16 cellular contexts compared by ENCODE assay signal in the genomic region with DNA sequence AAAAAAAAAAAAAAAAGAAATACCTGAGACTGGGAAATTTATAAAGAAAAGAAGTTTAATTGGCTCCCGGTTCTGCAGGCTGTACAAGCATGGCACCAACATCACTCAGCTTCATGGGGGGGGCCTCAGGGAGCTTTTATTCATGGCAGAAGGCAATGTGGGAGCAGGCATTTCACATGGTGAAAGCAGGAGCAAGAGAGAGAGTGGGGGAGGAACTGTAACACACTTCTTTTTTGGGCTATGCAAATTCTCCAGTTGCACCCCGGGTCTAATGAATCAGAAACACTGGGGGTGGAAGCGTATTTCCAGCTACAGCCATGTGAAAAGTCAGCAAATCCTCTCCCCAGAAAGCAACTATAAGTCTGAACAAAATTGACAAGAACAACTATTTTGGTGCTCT.
DNase-seq lines count a peak whose midpoint lies in the region; ATAC-seq and TF ChIP-seq lines count a peak whose summit lies in the region.
"Had no signal": no experiment of that assay in that cellular context is flagged by ENCODE, and none has a peak within 500 bp of the region (broad histone marks: within the 10 kb centered on the region; RNA-seq: fewer than 3 reads in every experiment).

No MANE protein-coding gene starts in this region.

- H3K36me3 Mint-ChIP-seq in stimulated activated memory B cell treated with anti-CD40 and anti-IgM and Interleukin-4, amounts not matched to agents 10 μg/mL and 1 μg/mL and 100 μg/mL, for 72 hours: no peaks in the 10 kb centered on the region
- H3K36me3 Mint-ChIP-seq: activated naive CD8-positive, alpha-beta T cell treated with anti-CD3 and anti-CD28 coated beads, Interleukin-2, amount 10 ng/mL, durations not matched to agents 7 days and 5 days; natural killer cell had no signal

- H3K9me3 Mint-ChIP-seq in stimulated activated memory B cell treated with anti-CD40 and anti-IgM and Interleukin-4, amounts not matched to agents 10 μg/mL and 1 μg/mL and 100 μg/mL, for 72 hours: peaks cover 6% of the 10 kb centered on the region
- H3K9me3 Mint-ChIP-seq: activated T-cell treated with anti-CD3 and anti-CD28 coated beads, Interleukin-2, amount 50 U/mL, for 72 hours; natural killer cell had no signal

- POLR2A ChIA-PET in HEK293T (lab: Yijun Ruan, JAX): no interaction called here

- H3K4me3 Mint-ChIP-seq in stimulated activated memory B cell treated with anti-CD40 and anti-IgM and Interleukin-4, amounts not matched to agents 10 μg/mL and 1 μg/mL and 100 μg/mL, for 72 hours: peak overlapping the region; percentile 40
- H3K4me3 Mint-ChIP-seq: activated naive CD8-positive, alpha-beta T cell treated with anti-CD3 and anti-CD28 coated beads, Interleukin-2, amount 10 ng/mL, durations not matched to agents 7 days and 5 days; activated T-cell treated with anti-CD3 and anti-CD28 coated beads, Interleukin-2, amount 50 U/mL, for 72 hours; natural killer cell had no signal

- CTCF ChIA-PET in HEK293T (lab: Yijun Ruan, JAX): no interaction called here

- ATAC-seq in GM18868 (IDR thresholded peaks at IDR 0.05; ENCODE audit: unreplicated experiment): peak; percentile 70
- ATAC-seq in GM21576 (IDR thresholded peaks at IDR 0.05; ENCODE audit: unreplicated experiment): peak; percentile 91
- peak; percentile 79 for ATAC-seq in HG03103 (IDR thresholded peaks at IDR 0.05; ENCODE audit: low read depth, unreplicated experiment)
- no peak for ATAC-seq in stimulated activated memory B cell treated with anti-CD40 and anti-IgM and Interleukin-4, amounts not matched to agents 10 μg/mL and 1 μg/mL and 100 μg/mL, for 72 hours
- ATAC-seq in HG02970 (IDR thresholded peaks at IDR 0.05; ENCODE audit: low FRiP score, unreplicated experiment): no peak
- no peak for ATAC-seq in HG03196 (IDR thresholded peaks at IDR 0.05; ENCODE audit: unreplicated experiment)
- ATAC-seq: activated T-cell treated with anti-CD3 and anti-CD28 coated beads, Interleukin-2, amount 50 U/mL, for 72 hours; natural killer cell had no signal

- H3K27ac Mint-ChIP-seq in stimulated activated memory B cell treated with anti-CD40 and anti-IgM and Interleukin-4, amounts not matched to agents 10 μg/mL and 1 μg/mL and 100 μg/mL, for 72 hours: peak overlapping the region; percentile 14
- H3K27ac Mint-ChIP-seq: activated naive CD8-positive, alpha-beta T cell treated with anti-CD3 and anti-CD28 coated beads, Interleukin-2, amount 10 ng/mL, durations not matched to agents 7 days and 5 days; activated T-cell treated with anti-CD3 and anti-CD28 coated beads, Interleukin-2, amount 50 U/mL, for 72 hours; natural killer cell had no signal

- H3K27me3 Mint-ChIP-seq in stimulated activated memory B cell treated with anti-CD40 and anti-IgM and Interleukin-4, amounts not matched to agents 10 μg/mL and 1 μg/mL and 100 μg/mL, for 72 hours: no peaks in the 10 kb centered on the region

- peaks cover 15% of the 10 kb centered on the region for H3K4me1 Mint-ChIP-seq in stimulated activated memory B cell treated with anti-CD40 and anti-IgM and Interleukin-4, amounts not matched to agents 10 μg/mL and 1 μg/mL and 100 μg/mL, for 72 hours
- H3K4me1 Mint-ChIP-seq: activated naive CD8-positive, alpha-beta T cell treated with anti-CD3 and anti-CD28 coated beads, Interleukin-2, amount 10 ng/mL, durations not matched to agents 7 days and 5 days; natural killer cell had no signal

- no peak for DNase-seq in HEK293T (ENCODE audit: extremely low spot score)
- DNase-seq: activated CD4-positive, alpha-beta T cell treated with anti-CD3 and anti-CD28 coated beads, Interleukin-2, amount 50 U/mL, for 48 hours; activated naive CD8-positive, alpha-beta T cell treated with anti-CD3 and anti-CD28 coated beads, Interleukin-2, amount 10 ng/mL, durations not matched to agents 7 days and 5 days; activated T-cell treated with anti-CD3 and anti-CD28 coated beads, Interleukin-2, amount 50 U/mL, for 72 hours; GF-D8; natural killer cell; NCI-H748 treated with DMSO at 0.1 percent for 48 hours; posterior cingulate gyrus; stimulated activated CD4-positive, alpha-beta T cell treated with anti-CD3 and anti-CD28 coated beads, Interleukin-4, amount 100 ng/mL, for 24 hours; SW 1271 had no signal

TF ChIP-seq in HEK293T, 16 proteins besides CTCF, POLR2A, EP300 and RAD21:
- TF ChIP-seq FOXK2 (IDR thresholded peaks at IDR 0.05): no peak

Comparison
In these comparisons a context has a peak if more than half of its experiments do, and no peak if none do; other contexts are left out.
1. ATAC-seq: peak in GM18868 (single experiment), GM21576 (single experiment) and HG03103 (single experiment); none in stimulated activated memory B cell treated with anti-CD40 and anti-IgM and Interleukin-4, amounts not matched to agents 10 μg/mL and 1 μg/mL and 100 μg/mL, for 72 hours (single experiment), HG02970 (single experiment) and HG03196 (single experiment).